In genomic region chr6:154156135-154156948, GRCh38 we compare ENCODE assay signal across 8 cellular contexts.
DNase-seq lines count a peak whose midpoint lies in the region; ATAC-seq and TF ChIP-seq lines count a peak whose summit lies in the region.

No MANE protein-coding gene starts in this region.

- H3K4me1 ChIP-seq in OCI-LY3 (ENCODE audit: low read length) = peaks cover under 1% of the 10 kb centered on the region

- peak; percentile 66 for DNase-seq in DMS153 (lab: John Stamatoyannopoulos, UW)
- peak; percentile 74 for DNase-seq in activated T-cell treated with anti-CD3 and anti-CD28 coated beads, Interleukin-2, amount 50 U/mL, for 24 hours
- DNase-seq in fibroblast of the conjunctiva (ENCODE audit: low read depth) = peak; percentile 16
- DNase-seq in retinal pigment epithelial cell (ENCODE audit: low read depth) = peak; percentile 20
- no peak for DNase-seq in NCI-H2171 treated with DMSO at 0.1 percent for 48 hours (lab: John Stamatoyannopoulos, UW)

- H3K27me3 Mint-ChIP-seq in activated T-cell treated with anti-CD3 and anti-CD28 coated beads, Interleukin-2, amount 50 U/mL, for 24 hours = no peaks in the 10 kb centered on the region

- H3K9ac ChIP-seq in OCI-LY3 (ENCODE audit: low read length) = no peak overlapping the region

- no peak overlapping the region for H3K4me2 ChIP-seq in OCI-LY3 (ENCODE audit: low read length)

- peak overlapping the region; percentile 88 for H3K27ac Mint-ChIP-seq in activated T-cell treated with anti-CD3 and anti-CD28 coated beads, Interleukin-2, amount 50 U/mL, for 24 hours

- peaks cover 17% of the 10 kb centered on the region for H3K36me3 Mint-ChIP-seq in activated T-cell treated with anti-CD3 and anti-CD28 coated beads, Interleukin-2, amount 50 U/mL, for 24 hours (ENCODE audit: low read depth)

- H3K4me1 Mint-ChIP-seq in activated T-cell treated with anti-CD3 and anti-CD28 coated beads, Interleukin-2, amount 50 U/mL, for 24 hours (ENCODE audit: low read depth) = peaks cover 57% of the 10 kb centered on the region

- peak; percentile 59 for TF ChIP-seq CTCF in OCI-LY3 (IDR thresholded peaks at IDR 0.05; ENCODE audit: low read depth, low read length)
- peak; percentile 98 for TF ChIP-seq CTCF in retinal pigment epithelial cell (conservative IDR thresholded peaks at IDR 0.05; ENCODE audit: low read depth, low read length)

- no peaks in the 10 kb centered on the region for H3K36me3 ChIP-seq in OCI-LY3 (replicated peaks; ENCODE audit: low read depth, low read length)

- H4K20me1 ChIP-seq in OCI-LY3 (ENCODE audit: insufficient read depth, low read length) = no peaks in the 10 kb centered on the region

- H2AFZ ChIP-seq in OCI-LY3 (ENCODE audit: low read depth, low read length) = no peak overlapping the region

- H3K4me3 ChIP-seq in OCI-LY3 (ENCODE audit: low read length) (no peak overlapping the region), retinal pigment epithelial cell (ENCODE audit: low read length) (no peak overlapping the region)

- H3K9me3 ChIP-seq in OCI-LY3 (ENCODE audit: insufficient read depth, low read length) = no peaks in the 10 kb centered on the region

- no peaks in the 10 kb centered on the region for H3K9me3 Mint-ChIP-seq in activated T-cell treated with anti-CD3 and anti-CD28 coated beads, Interleukin-2, amount 50 U/mL, for 24 hours

- H3K4me3 Mint-ChIP-seq in activated T-cell treated with anti-CD3 and anti-CD28 coated beads, Interleukin-2, amount 50 U/mL, for 24 hours = peak overlapping the region; percentile 71

- ATAC-seq in GM19468 (IDR thresholded peaks at IDR 0.05; ENCODE audit: extremely low read depth, unreplicated experiment) (peak; percentile 79), HG03565 (IDR thresholded peaks at IDR 0.05; ENCODE audit: unreplicated experiment) (peak; percentile 72)

- H3K27me3 ChIP-seq in OCI-LY3 (ENCODE audit: low read depth, low read length) = peaks cover 4% of the 10 kb centered on the region; the same call in 1 of the 2 replicates

- H3K79me2 ChIP-seq in OCI-LY3 (ENCODE audit: low read length) = no peaks in the 10 kb centered on the region

- no peak overlapping the region for H3K27ac ChIP-seq in OCI-LY3 (ENCODE audit: low read length)
